1 cellular context compared by ENCODE assay signal in the genomic region with DNA sequence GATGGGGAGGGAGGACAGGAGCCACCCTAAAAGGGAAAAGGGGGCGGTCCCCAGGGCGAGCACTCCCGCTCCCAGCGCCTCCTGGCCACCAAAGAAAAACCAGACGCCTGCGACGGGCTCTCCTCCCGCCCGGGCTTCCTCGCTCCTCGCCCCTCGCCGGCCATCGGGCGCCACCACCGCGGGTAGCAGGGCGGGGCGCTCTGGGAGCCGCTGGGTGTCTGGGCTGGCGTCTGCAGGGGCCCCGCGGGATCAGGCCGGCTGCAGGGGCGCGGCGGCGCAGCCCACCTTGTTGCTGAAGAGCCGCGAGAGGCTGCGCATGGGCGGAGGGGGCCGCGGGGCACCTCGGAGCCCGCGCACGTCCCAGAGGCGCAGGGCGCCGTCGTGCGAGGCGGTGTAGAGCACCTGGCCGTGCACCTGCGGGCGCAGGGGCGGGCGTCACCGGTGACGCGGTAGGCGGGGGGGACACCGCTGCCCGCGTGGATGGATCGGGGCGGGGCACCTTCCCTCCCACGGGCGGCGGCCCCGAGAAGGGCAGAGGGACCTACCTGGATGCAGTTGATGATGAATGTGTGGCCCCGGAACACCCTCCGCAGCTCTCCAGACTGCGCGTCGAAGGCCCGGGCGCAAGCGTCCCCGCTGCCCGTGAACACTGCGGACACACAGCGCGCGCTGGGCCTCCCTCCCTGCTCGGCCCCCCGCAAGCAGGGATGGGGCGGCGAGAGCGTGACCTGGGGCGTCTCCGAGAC.
TF ChIP-seq lines count a peak whose summit lies in the region.

No MANE protein-coding gene starts in this region.

TF ChIP-seq in HepG2, 621 proteins besides CTCF, POLR2A, EP300 and RAD21:
- TF ChIP-seq CREB1 (IDR thresholded peaks at IDR 0.05) (peak; percentile 4; the same call in 1 of the 2 replicates), CREB1 (CRISPR knock-in tag; IDR thresholded peaks at IDR 0.05) (no peak), ZNF451 (CRISPR knock-in tag; IDR thresholded peaks at IDR 0.05) (no peak)
